ENCODE assay signal across 1 cellular context in genomic region chr7:74220229-74220628, GRCh38.
TF ChIP-seq lines count a peak whose summit lies in the region.

No MANE protein-coding gene starts in this region.

TF ChIP-seq in SK-N-SH, 30 proteins besides CTCF, POLR2A, EP300 and RAD21 (continued from another document):
- TF ChIP-seq REST (IDR thresholded peaks at IDR 0.05; ENCODE audit: low read depth, low read length): no peak
- no peak for TF ChIP-seq POLR2AphosphoS5 (IDR thresholded peaks at IDR 0.05; ENCODE audit: low read depth, low read length)
TF ChIP-seq in SK-N-SH: peak in this region for 0.
